Comparison of ENCODE assay signal across 1 cellular context in the genomic region with DNA sequence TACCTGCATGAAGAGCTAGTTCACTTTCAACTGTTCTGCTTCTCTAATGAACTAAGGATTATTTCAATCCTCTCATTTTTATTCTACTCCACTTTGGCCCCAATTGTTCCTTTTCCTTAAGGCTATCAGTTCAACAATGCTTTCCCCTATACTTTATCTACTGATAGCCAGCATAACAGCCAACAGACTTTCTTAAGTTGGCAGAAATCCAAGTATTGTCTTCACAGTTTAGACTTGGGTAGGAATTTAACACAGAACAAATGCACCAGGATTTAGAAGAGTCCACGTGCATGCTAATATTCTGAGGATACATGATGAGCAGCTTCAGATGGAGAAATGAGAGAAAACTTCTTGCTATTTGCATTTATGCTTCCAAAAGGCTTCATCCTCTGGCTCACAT.
TF ChIP-seq lines count a peak whose summit lies in the region.

No MANE protein-coding gene starts in this region.

TF ChIP-seq in HepG2, 621 proteins besides CTCF, POLR2A, EP300 and RAD21 (continued from another document):
- no peak for TF ChIP-seq ZNF646 (CRISPR knock-in tag; IDR thresholded peaks at IDR 0.05)
- no peak for TF ChIP-seq KDM1A (CRISPR knock-in tag; IDR thresholded peaks at IDR 0.05)
- TF ChIP-seq CCAR2 (optimal IDR thresholded peaks at IDR 0.05; ENCODE audit: low read depth, low read length) = no peak
- TF ChIP-seq, protein P1, sequence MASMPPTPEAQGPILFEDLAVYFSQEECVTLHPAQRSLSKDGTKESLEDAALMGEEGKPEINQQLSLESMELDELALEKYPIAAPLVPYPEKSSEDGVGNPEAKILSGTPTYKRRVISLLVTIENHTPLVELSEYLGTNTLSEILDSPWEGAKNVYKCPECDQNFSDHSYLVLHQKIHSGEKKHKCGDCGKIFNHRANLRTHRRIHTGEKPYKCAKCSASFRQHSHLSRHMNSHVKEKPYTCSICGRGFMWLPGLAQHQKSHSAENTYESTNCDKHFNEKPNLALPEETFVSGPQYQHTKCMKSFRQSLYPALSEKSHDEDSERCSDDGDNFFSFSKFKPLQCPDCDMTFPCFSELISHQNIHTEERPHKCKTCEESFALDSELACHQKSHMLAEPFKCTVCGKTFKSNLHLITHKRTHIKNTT (CRISPR knock-in tag; IDR thresholded peaks at IDR 0.05) = no peak
- TF ChIP-seq ARNT2 (CRISPR knock-in tag; IDR thresholded peaks at IDR 0.05; ENCODE audit: low read depth) = no peak
- no peak for TF ChIP-seq ZNF317 (CRISPR knock-in tag; IDR thresholded peaks at IDR 0.05)
- TF ChIP-seq, protein P2, sequence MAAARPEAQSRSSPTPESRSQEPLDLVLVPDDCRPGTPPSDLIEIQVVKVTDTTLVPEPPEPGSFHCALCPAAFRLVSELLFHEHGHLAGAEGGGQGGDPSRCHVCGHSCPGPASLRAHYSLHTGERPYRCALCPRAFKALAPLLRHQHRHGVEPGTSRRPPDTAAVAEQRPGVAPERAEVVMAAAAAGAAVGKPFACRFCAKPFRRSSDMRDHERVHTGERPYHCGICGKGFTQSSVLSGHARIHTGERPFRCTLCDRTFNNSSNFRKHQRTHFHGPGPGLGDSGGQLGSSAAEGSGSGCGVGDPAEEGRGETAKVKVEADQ (CRISPR knock-in tag; IDR thresholded peaks at IDR 0.05; ENCODE audit: borderline replicate concordance) = no peak
- TF ChIP-seq GRHL1 (CRISPR knock-in tag; conservative IDR thresholded peaks at IDR 0.05) = no peak
- no peak for TF ChIP-seq ATF7 (IDR thresholded peaks at IDR 0.05)
- no peak for TF ChIP-seq ATF7 (CRISPR knock-in tag; IDR thresholded peaks at IDR 0.05)
- no peak for TF ChIP-seq ZNF776 (CRISPR knock-in tag; IDR thresholded peaks at IDR 0.05)
- TF ChIP-seq ZNF20 (CRISPR knock-in tag; IDR thresholded peaks at IDR 0.05) = no peak
- TF ChIP-seq ZNF512 (CRISPR knock-in tag; IDR thresholded peaks at IDR 0.05) = no peak
- TF ChIP-seq ZFP62 (CRISPR knock-in tag; IDR thresholded peaks at IDR 0.05) = no peak
- TF ChIP-seq ELF3 (CRISPR knock-in tag; IDR thresholded peaks at IDR 0.05) = no peak
- no peak for TF ChIP-seq SATB2 (CRISPR knock-in tag; IDR thresholded peaks at IDR 0.05)
TF ChIP-seq in HepG2: peak in this region for 0.
